Comparison of ENCODE assay signal across 8 cellular contexts in genomic region chr6:2988076-2988425, GRCh38. TPM values are rescaled to one million over a fixed set of nuclear protein-coding genes. Genes with fewer than 3 reads are reported as not detected.
DNase-seq lines count a peak whose midpoint lies in the region; ATAC-seq and TF ChIP-seq lines count a peak whose summit lies in the region.

No MANE protein-coding gene starts in this region.

- peak overlapping the region; percentile 89 to 96 for H3K9ac ChIP-seq in mucosa of rectum (ENCODE audit: low read depth in 1 of 2, low read length in 2 of 2)

- H3K27me3 Mint-ChIP-seq in MCF 10A (ENCODE audit: insufficient read depth, unreplicated experiment) = no peaks in the 10 kb centered on the region

- peak overlapping the region; percentile 67 for H2AFZ ChIP-seq in ACC112 (ENCODE audit: low read length, unreplicated experiment)

- ATAC-seq in HG02970 (IDR thresholded peaks at IDR 0.05; ENCODE audit: low FRiP score, unreplicated experiment) = no peak

- H3K9me3 Mint-ChIP-seq in MCF 10A (ENCODE audit: unreplicated experiment) = no peaks in the 10 kb centered on the region

- POLR2A ChIA-PET in MCF 10A (lab: Yijun Ruan, JAX) = interaction anchor here (0.7 to 5.3 kb wide), 14 partner anchors 9 to 223 kb away, joined by 3 to 78 read pairs (median 20); partner anchors contain the start of genes NQO2, RIPK1, SERPINB1 and SERPINB6

- H3K36me3 Mint-ChIP-seq in MCF 10A (ENCODE audit: insufficient read depth, unreplicated experiment) = no peaks in the 10 kb centered on the region

- no peak for DNase-seq in Jurkat, Clone E6-1 (ENCODE audit: low read depth, low spot score)
- DNase-seq in MCF 10A (ENCODE audit: unreplicated experiment) = no peak
- DNase-seq in activated gamma-delta T cell treated with Interleukin-2 at 50 U/mL for 16 hours = no peak
- no peak for DNase-seq in COLO668 (lab: John Stamatoyannopoulos, UW; ENCODE audit: unreplicated experiment)
- no peak for DNase-seq in DMS153 treated with DMSO at 0.1 percent for 48 hours (lab: John Stamatoyannopoulos, UW; ENCODE audit: unreplicated experiment)

- intact Hi-C loops in MCF 10A (cut with micrococcal nuclease) = loop anchor here (1.0 kb wide), 1 partner anchor 18 kb away; no protein-coding TSS in a partner anchor

- TF ChIP-seq CTCF in MCF 10A (IDR thresholded peaks at IDR 0.05; ENCODE audit: unreplicated experiment) = no peak

- H3K36me3 ChIP-seq in ACC112 (ENCODE audit: insufficient read depth, low read length) = no peaks in the 10 kb centered on the region
- no peaks in the 10 kb centered on the region for H3K36me3 ChIP-seq in mucosa of rectum (ENCODE audit: control insufficient read depth in 2 of 2, insufficient read depth in 2 of 2, low read length in 2 of 2)

- peak overlapping the region; percentile 76 for H3K27ac Mint-ChIP-seq in MCF 10A (ENCODE audit: low read depth, unreplicated experiment)

- no peaks in the 10 kb centered on the region for H3K9me3 ChIP-seq in mucosa of rectum (ENCODE audit: control insufficient read depth in 2 of 2, low read length in 2 of 2)

- no peaks in the 10 kb centered on the region for H3K79me2 ChIP-seq in ACC112 (ENCODE audit: control insufficient read depth, insufficient read depth, low read length, unreplicated experiment)

- CTCF ChIA-PET in MCF 10A (lab: Yijun Ruan, JAX) = interaction anchor here (0.6 to 3.1 kb wide), 8 partner anchors 14 to 1801 kb away, joined by 3 to 17 read pairs (median 4); no protein-coding TSS in a partner anchor

- peak overlapping the region; percentile 98 for H3K27ac ChIP-seq in ACC112 (ENCODE audit: low read depth, low read length)
- H3K27ac ChIP-seq in mucosa of rectum (ENCODE audit: low read depth in 2 of 2, low read length in 2 of 2) = peak overlapping the region; percentile 99

- H3K4me3 ChIP-seq in ACC112 (ENCODE audit: low read depth, low read length) (peak overlapping the region; percentile 80), mucosa of rectum (ENCODE audit: low read length in 2 of 2) (peak overlapping the region; percentile 83 to 98)
- peak overlapping the region; percentile 86 for H3K4me3 ChIP-seq in Jurkat, Clone E6-1 (ENCODE audit: low read length)

- H3K4me1 ChIP-seq in ACC112 (ENCODE audit: control insufficient read depth, insufficient read depth, low read length, unreplicated experiment) (peaks cover 28% of the 10 kb centered on the region), mucosa of rectum (ENCODE audit: control insufficient read depth in 2 of 2, insufficient read depth in 2 of 2, low read length in 2 of 2) (peaks cover 28 to 39% of the 10 kb centered on the region in 2 donors)

- peak overlapping the region; percentile 87 for H3K4me3 Mint-ChIP-seq in MCF 10A (ENCODE audit: unreplicated experiment)

- H3K27me3 ChIP-seq in ACC112 (ENCODE audit: insufficient read depth, low read length) = no peaks in the 10 kb centered on the region
- no peaks in the 10 kb centered on the region for H3K27me3 ChIP-seq in mucosa of rectum (ENCODE audit: control insufficient read depth in 2 of 2, insufficient read depth in 2 of 2, low read length in 2 of 2)

- no TSS peak for BruUV-seq in MCF 10A (replicated peaks; lab: Mats Ljungman, UMichigan)

- H3K4me1 Mint-ChIP-seq in MCF 10A (ENCODE audit: insufficient read depth, unreplicated experiment) = peaks cover 31% of the 10 kb centered on the region

RNA-seq across cellular contexts. Expression of gene NQO2, which starts 11.6 kb away (rescaled TPM):
- polyA plus RNA-seq in Jurkat, Clone E6-1 (2012; ENCODE audit: insufficient read depth, insufficient read length) = 81.8 TPM
- 18.6 and 20.0 TPM in 2 replicates for total RNA-seq in MCF 10A (2022)

RNA-seq across cellular contexts. Expression of gene SERPINB6, which starts 16.7 kb away (rescaled TPM):
- not detected for polyA plus RNA-seq in Jurkat, Clone E6-1 (2012; ENCODE audit: insufficient read depth, insufficient read length)
- 68.5 and 75.6 TPM in 2 replicates for total RNA-seq in MCF 10A (2022)
